ENCODE assay signal across 8 cellular contexts in genomic region chr9:21802418-21803000, GRCh38. TPM values are rescaled to one million over a fixed set of nuclear protein-coding genes. Genes with fewer than 3 reads are reported as not detected.
DNase-seq lines count a peak whose midpoint lies in the region; ATAC-seq and TF ChIP-seq lines count a peak whose summit lies in the region.

Gene MTAP (plus strand): TSS chr9:21802636. CDS start chr9:21802749, 113 bp downstream.

- H3K4me3 ChIP-seq in suprapubic skin, result peak within 1 kb of the TSS; percentile 79

- DNase-seq in EH (ENCODE audit: low read depth), result peak; percentile 96
- DNase-seq in Kasumi-1 (lab: John Stamatoyannopoulos, UW), result peak; percentile 65 to 73
- DNase-seq in SIG-M5 (lab: John Stamatoyannopoulos, UW), result peak; percentile 43
- peak; percentile 79 for DNase-seq in activated naive CD4-positive, alpha-beta T cell treated with anti-CD3 and anti-CD28 coated beads, Interleukin-2, amount 50 U/mL, for 16 hours
- DNase-seq in glomerular visceral epithelial cell (ENCODE audit: extremely low spot score), result peak; percentile 94
- peak; percentile 76 for DNase-seq in omental fat pad (ENCODE audit: low spot score)
- DNase-seq in suprapubic skin (ENCODE audit: low spot score in 2 of 2), result peak; percentile 93 to 96

- no peaks in the 10 kb centered on the region for H3K36me3 ChIP-seq in suprapubic skin

- TF ChIP-seq EP300 in suprapubic skin (IDR thresholded peaks at IDR 0.05), result no peak

- TF ChIP-seq CTCF in omental fat pad (IDR thresholded peaks at IDR 0.05) (no peak), suprapubic skin (IDR thresholded peaks at IDR 0.05) (no peak)

- ATAC-seq in GM21825 (IDR thresholded peaks at IDR 0.05; ENCODE audit: unreplicated experiment) (peak; percentile 87), omental fat pad (ENCODE audit: low FRiP score) (peak; percentile 93)

- peak in 1 of 2 donors; percentile 50 for TF ChIP-seq POLR2A in suprapubic skin (IDR thresholded peaks at IDR 0.05)

- peak within 1 kb of the TSS; percentile 90 for H3K27ac ChIP-seq in suprapubic skin

- H3K9me3 ChIP-seq in suprapubic skin, result no peaks in the 10 kb centered on the region

- peaks cover 1% of the 10 kb centered on the region for H3K27me3 ChIP-seq in suprapubic skin

- 0% methylated on average over 19 of the region's 48 CpGs for WGBS in suprapubic skin

- H3K4me1 ChIP-seq in suprapubic skin, result peaks cover 22% of the 10 kb centered on the region

RNA-seq across cellular contexts. Expression of gene MTAP, which starts in this region (rescaled TPM):
- total RNA-seq in omental fat pad, result 10 to 100 TPM; 22.2 to 27.0 (median 25.4) TPM
- total RNA-seq in suprapubic skin, result 10 to 100 TPM; 15.2 to 24.9 (median 22.1) TPM

Comparison
In these comparisons a context has a peak if more than half of its experiments do, and no peak if none do; other contexts are left out.
1. Peak in every context shown above with its lines: DNase-seq, ATAC-seq, H3K4me3 ChIP-seq and H3K27ac ChIP-seq.
2. DNase-seq: peak in every context shown above with its lines; median percentile 96 in EH; 94 in suprapubic skin; 94 in glomerular visceral epithelial cell; 79 in activated naive CD4-positive, alpha-beta T cell treated with anti-CD3 and anti-CD28 coated beads, Interleukin-2, amount 50 U/mL, for 16 hours; 76 in omental fat pad; 69 in Kasumi-1; 43 in SIG-M5.